Comparison of ENCODE assay signal across 18 cellular contexts in the genomic region with DNA sequence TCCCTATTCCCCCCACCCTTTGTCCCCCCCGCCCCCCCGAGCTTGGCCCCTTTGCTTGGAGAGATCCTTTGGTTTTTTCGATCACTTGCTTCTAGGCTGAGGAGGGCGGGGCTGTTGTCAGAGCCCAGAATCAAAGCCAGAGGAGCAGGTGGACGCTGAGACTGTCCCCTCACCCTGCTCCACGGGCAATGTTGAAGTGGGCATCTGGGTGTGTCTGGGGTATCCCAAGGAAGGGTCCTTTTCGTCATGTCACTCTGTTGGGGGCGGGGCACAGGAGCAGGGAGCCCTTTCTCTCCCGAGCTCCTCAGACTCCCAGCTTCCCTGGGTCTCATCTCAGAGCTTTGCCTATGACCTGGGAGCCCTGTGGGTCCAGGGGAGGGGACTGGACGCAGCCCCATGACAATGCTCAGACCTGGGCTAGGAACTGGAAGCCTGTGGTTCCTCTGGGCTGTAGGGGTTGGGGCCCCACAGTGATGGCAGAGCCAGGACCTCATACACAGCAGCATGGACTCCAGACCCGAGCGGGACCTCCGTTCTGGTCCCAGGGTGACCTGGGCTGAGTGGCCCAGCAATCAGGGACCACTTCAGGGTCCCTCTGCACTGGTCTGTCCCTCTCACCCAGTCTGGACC. TPM values are rescaled to one million over a fixed set of nuclear protein-coding genes. Genes with fewer than 3 reads are reported as not detected.
A peak's percentile ranks its signal among the peaks of the same experiment; 100 is the strongest.
DNase-seq lines count a peak whose midpoint lies in the region; ATAC-seq, FAIRE-seq and TF ChIP-seq lines count a peak whose summit lies in the region.
"Had no signal": no experiment of that assay in that cellular context is flagged by ENCODE, and none has a peak within 500 bp of the region (broad histone marks: within the 10 kb centered on the region; RNA-seq: fewer than 3 reads in every experiment).

No MANE protein-coding gene starts in this region.

- H3K27ac ChIP-seq in KMS-11 = peak overlapping the region; percentile 56
- peak overlapping the region; percentile 57 for H3K27ac ChIP-seq in adipose tissue (ENCODE audit: low read depth, low read length)
- H3K27ac ChIP-seq: neural progenitor cell had no signal

- H3K4me2 ChIP-seq in KMS-11 = peak overlapping the region; percentile 92
- H3K4me2 ChIP-seq: neural progenitor cell had no signal

- no peak for TF ChIP-seq CTCF in KMS-11 (conservative IDR thresholded peaks at IDR 0.05; ENCODE audit: low read depth, low read length)

- 69 to 80% (median 73%) methylated on average over 12 to 13 of the region's 13 CpGs for WGBS in adipose tissue, 3 donors

- H3K4me3 Mint-ChIP-seq in activated T-cell treated with anti-CD3 and anti-CD28 coated beads, Interleukin-2, amount 50 U/mL, for 72 hours = peak overlapping the region; percentile 65 to 72
- H3K4me3 Mint-ChIP-seq in stimulated activated memory B cell treated with anti-CD40 and anti-IgM and Interleukin-4, amounts not matched to agents 10 μg/mL and 1 μg/mL and 100 μg/mL, for 72 hours = no peak overlapping the region
- H3K4me3 Mint-ChIP-seq: CD8-positive, alpha-beta memory T cell; neural progenitor cell; T-cell had no signal

- H3K4me1 Mint-ChIP-seq in activated T-cell treated with anti-CD3 and anti-CD28 coated beads, Interleukin-2, amount 50 U/mL, for 72 hours (ENCODE audit: low read depth) = peaks cover 69% of the 10 kb centered on the region
- H3K4me1 Mint-ChIP-seq in stimulated activated memory B cell treated with anti-CD40 and anti-IgM and Interleukin-4, amounts not matched to agents 10 μg/mL and 1 μg/mL and 100 μg/mL, for 72 hours = peaks cover 46% of the 10 kb centered on the region

- no peak for ATAC-seq in activated T-cell treated with anti-CD3 and anti-CD28 coated beads, Interleukin-2, amount 50 U/mL, for 72 hours (replicated peaks in 1 of 2)
- no peak for ATAC-seq in stimulated activated memory B cell treated with anti-CD40 and anti-IgM and Interleukin-4, amounts not matched to agents 10 μg/mL and 1 μg/mL and 100 μg/mL, for 72 hours

- peaks cover 26% of the 10 kb centered on the region for H3K27me3 Mint-ChIP-seq in activated T-cell treated with anti-CD3 and anti-CD28 coated beads, Interleukin-2, amount 50 U/mL, for 72 hours (ENCODE audit: low read depth)
- H3K27me3 Mint-ChIP-seq in stimulated activated memory B cell treated with anti-CD40 and anti-IgM and Interleukin-4, amounts not matched to agents 10 μg/mL and 1 μg/mL and 100 μg/mL, for 72 hours = peaks cover 42% of the 10 kb centered on the region
- H3K27me3 Mint-ChIP-seq: CD8-positive, alpha-beta memory T cell had no signal

- no peak for FAIRE-seq in HTR-8/SVneo (lab: Jason Lieb, UNC)

- DNase-seq in activated T-cell treated with anti-CD3 and anti-CD28 coated beads, Interleukin-2, amount 50 U/mL, for 72 hours = no peak
- no peak for DNase-seq in activated T-cell treated with anti-CD3 and anti-CD28 coated beads, Interleukin-2, amount 50 U/mL, for 1 hour
- DNase-seq in HTR-8/SVneo (ENCODE audit: insufficient read length, low spot score) (no peak), AG20443 (ENCODE audit: low spot score) (no peak), NCI-H748 treated with DMSO at 0.1 percent for 48 hours (lab: John Stamatoyannopoulos, UW) (no peak)
- DNase-seq: DND-41, hippocampal formation, kidney glomerular epithelial cell, NCI-H1436 treated with DMSO at 0.1 percent for 48 hours, retina had no signal

- no peaks in the 10 kb centered on the region for H3K36me3 ChIP-seq in KMS-11 (ENCODE audit: insufficient read depth)
- H3K36me3 ChIP-seq: neural progenitor cell had no signal

- H3K9me3 Mint-ChIP-seq in activated T-cell treated with anti-CD3 and anti-CD28 coated beads, Interleukin-2, amount 50 U/mL, for 72 hours = no peaks in the 10 kb centered on the region
- H3K9me3 Mint-ChIP-seq in stimulated activated memory B cell treated with anti-CD40 and anti-IgM and Interleukin-4, amounts not matched to agents 10 μg/mL and 1 μg/mL and 100 μg/mL, for 72 hours = no peaks in the 10 kb centered on the region
- H3K9me3 Mint-ChIP-seq: CD8-positive, alpha-beta memory T cell; neural progenitor cell; T-cell had no signal

- H3K4me3 ChIP-seq in KMS-11 (IDR thresholded peaks at IDR 0.05; ENCODE audit: insufficient read depth, low read depth, low read length) = no peak overlapping the region
- H3K4me3 ChIP-seq: neural progenitor cell had no signal

- no peaks in the 10 kb centered on the region for H4K20me1 ChIP-seq in KMS-11 (ENCODE audit: insufficient read depth)

- H3K9ac ChIP-seq in KMS-11 = peak overlapping the region; percentile 45; the same call in 1 of the 2 replicates
- H3K9ac ChIP-seq: neural progenitor cell had no signal

- no peaks in the 10 kb centered on the region for H3K36me3 Mint-ChIP-seq in activated T-cell treated with anti-CD3 and anti-CD28 coated beads, Interleukin-2, amount 50 U/mL, for 72 hours (ENCODE audit: insufficient read depth in 2 of 2)
- H3K36me3 Mint-ChIP-seq in stimulated activated memory B cell treated with anti-CD40 and anti-IgM and Interleukin-4, amounts not matched to agents 10 μg/mL and 1 μg/mL and 100 μg/mL, for 72 hours = no peaks in the 10 kb centered on the region
- H3K36me3 Mint-ChIP-seq: CD8-positive, alpha-beta memory T cell; neural progenitor cell; T-cell had no signal

- peak overlapping the region; percentile 82 for H3K27ac Mint-ChIP-seq in activated T-cell treated with anti-CD3 and anti-CD28 coated beads, Interleukin-2, amount 50 U/mL, for 72 hours
- peak overlapping the region; percentile 65 for H3K27ac Mint-ChIP-seq in stimulated activated memory B cell treated with anti-CD40 and anti-IgM and Interleukin-4, amounts not matched to agents 10 μg/mL and 1 μg/mL and 100 μg/mL, for 72 hours
- H3K27ac Mint-ChIP-seq: T-cell had no signal

- H3K4me1 ChIP-seq in KMS-11 (ENCODE audit: low read depth, poor library complexity, severe bottlenecking) = peaks cover 21% of the 10 kb centered on the region
- H3K4me1 ChIP-seq: neural progenitor cell had no signal

- peaks cover 7% of the 10 kb centered on the region for H3K27me3 ChIP-seq in KMS-11 (ENCODE audit: insufficient read depth, low read depth)
- H3K27me3 ChIP-seq: neural progenitor cell had no signal

- H2AFZ ChIP-seq in KMS-11 (ENCODE audit: low read depth) = peak overlapping the region; percentile 72; the same call in 1 of the 2 replicates
- H2AFZ ChIP-seq: neural progenitor cell had no signal

- H3K79me2 ChIP-seq in KMS-11 (ENCODE audit: insufficient read depth, low read depth) = no peaks in the 10 kb centered on the region

RNA-seq across cellular contexts. Expression of gene APOBEC3A, which starts 2.9 kb away (rescaled TPM):
- under 1 TPM in 1 of 2 donors, not detected in 1; 0.37 TPM for total RNA-seq in activated T-cell treated with anti-CD3 and anti-CD28 coated beads, Interleukin-2, amount 50 U/mL, for 72 hours
- polyA plus RNA-seq in adipose tissue = 10 to 100 TPM in 2 of 3 donors, under 1 TPM in 1; 0.46 to 22.4 (median 16.5) TPM
- total RNA-seq: CD8-positive, alpha-beta memory T cell; fibroblast of villous mesenchyme; HT1080; T-cell had no signal
- polyA plus RNA-seq: CD8-positive, alpha-beta memory T cell had no signal

RNA-seq across cellular contexts. Expression of gene APOBEC3B, which starts 27.6 kb away (rescaled TPM):
- total RNA-seq in activated T-cell treated with anti-CD3 and anti-CD28 coated beads, Interleukin-2, amount 50 U/mL, for 72 hours = 10 to 100 TPM; 27.1 to 44.7 TPM
- polyA plus RNA-seq in adipose tissue = 1 to 10 TPM in 1 of 3 donors, under 1 TPM in 2; 0.22 to 1.4 (median 0.59) TPM

RNA-seq across cellular contexts. Expression of gene APOBEC3C, which starts 59.5 kb away (rescaled TPM):
- total RNA-seq in activated T-cell treated with anti-CD3 and anti-CD28 coated beads, Interleukin-2, amount 50 U/mL, for 72 hours = 100 to 1,000 TPM; 143 to 147 TPM
- 10 to 100 TPM in 1 of 3 donors, 1 to 10 TPM in 2; 3.7 to 21.0 (median 6.5) TPM for polyA plus RNA-seq in adipose tissue
